ENCODE assay signal across 17 cellular contexts in the genomic region with DNA sequence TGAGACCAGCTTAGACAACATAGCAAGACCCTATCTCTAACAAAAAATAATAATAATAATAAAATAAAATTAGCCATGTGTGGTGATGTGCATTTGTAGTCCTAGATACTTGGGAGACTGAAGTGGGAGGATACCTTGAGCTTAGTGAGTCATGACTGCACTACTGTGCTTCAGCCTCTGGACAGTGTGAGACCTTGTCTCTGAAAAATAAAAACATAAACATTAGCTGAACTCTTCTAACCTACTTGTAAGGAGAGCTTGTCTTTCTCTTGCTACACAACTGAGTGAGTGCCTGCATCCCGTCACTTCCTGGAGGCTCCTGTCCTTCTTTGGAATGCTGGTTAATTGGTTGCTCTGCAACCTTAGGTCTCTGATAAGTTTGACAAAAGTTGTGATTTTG. TPM values are rescaled to one million over a fixed set of nuclear protein-coding genes. Genes with fewer than 3 reads are reported as not detected.
"Had no signal": no experiment of that assay in that cellular context is flagged by ENCODE, and none has a peak within 500 bp of the region (broad histone marks: within the 10 kb centered on the region; RNA-seq: fewer than 3 reads in every experiment).

No MANE protein-coding gene starts in this region.

- H3K9ac ChIP-seq: parathyroid adenoma had no signal

- DNase-seq: activated naive CD4-positive, alpha-beta T cell; activated naive CD8-positive, alpha-beta T cell treated with anti-CD3 and anti-CD28 coated beads, Interleukin-2, amount 10 ng/mL, durations not matched to agents 7 days and 5 days; activated T-cell treated with anti-CD3 and anti-CD28 coated beads for 4 hours; head of caudate nucleus; immature natural killer cell; left lung; mucosa of descending colon; naive thymus-derived CD4-positive, alpha-beta T cell; stimulated activated CD4-positive, alpha-beta T cell treated with anti-CD3 and anti-CD28 coated beads, Interleukin-2, amount 100 ng/mL, for 48 hours; SW 1271 had no signal

- H3K27ac ChIP-seq: cardiac muscle cell, esophagus muscularis mucosa, left lung, parathyroid adenoma had no signal

- H2AFZ ChIP-seq: parathyroid adenoma had no signal

- H3K27me3 ChIP-seq: esophagus muscularis mucosa had no signal

- ATAC-seq: left lung; mucosa of descending colon; naive thymus-derived CD4-positive, alpha-beta T cell; stimulated activated memory B cell treated with anti-CD40 and anti-IgM and Interleukin-4, amounts not matched to agents 10 μg/mL and 1 μg/mL and 100 μg/mL, for 72 hours had no signal

- H3K79me2 ChIP-seq: parathyroid adenoma had no signal

- H3K4me3 ChIP-seq: cardiac muscle cell, esophagus muscularis mucosa, left lung, mucosa of descending colon had no signal

- H3K36me3 ChIP-seq: cardiac muscle cell, esophagus muscularis mucosa, left lung had no signal

RNA-seq across cellular contexts. Expression of a gene that starts 24.8 kb away (rescaled TPM):
- total RNA-seq: activated naive CD8-positive, alpha-beta T cell treated with anti-CD3 and anti-CD28 coated beads, Interleukin-2, amount 10 ng/mL, durations not matched to agents 7 days and 5 days; astrocyte; frontal cortex; skeletal muscle tissue had no signal
